8 cellular contexts compared by ENCODE assay signal in the genomic region with DNA sequence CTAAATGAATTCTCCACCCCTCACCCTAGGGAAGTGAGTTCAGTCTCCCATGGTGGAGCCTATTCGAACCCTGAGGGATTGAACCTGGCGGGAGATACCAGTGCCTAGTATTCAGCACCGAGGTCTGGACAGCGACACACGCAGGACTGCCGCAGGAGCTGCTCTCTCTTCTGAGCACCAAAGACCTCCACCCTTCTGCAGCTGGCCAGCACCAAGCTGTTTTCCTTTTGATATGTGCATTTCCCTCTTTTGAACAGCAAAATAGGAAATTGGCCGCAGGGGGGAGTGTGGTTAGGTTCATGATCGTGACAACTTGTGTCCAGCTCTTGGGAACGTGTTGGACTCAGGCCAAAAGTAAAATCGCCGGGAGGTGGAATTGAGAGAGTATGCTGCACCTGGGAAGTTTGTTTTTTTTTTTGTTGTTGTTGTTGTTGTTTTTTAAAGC. TPM values are rescaled to one million over a fixed set of nuclear protein-coding genes. Genes with fewer than 3 reads are reported as not detected.
DNase-seq lines count a peak whose midpoint lies in the region; ATAC-seq and TF ChIP-seq lines count a peak whose summit lies in the region.

No MANE protein-coding gene starts in this region.

- no peaks in the 10 kb centered on the region for H3K79me2 ChIP-seq in OCI-LY7 (ENCODE audit: insufficient read depth, low read depth, low read length)

- POLR2A ChIA-PET in OCI-LY7 (lab: Charles Lee), result interaction anchor here (0.6 to 0.9 kb wide), 3 partner anchors 141 to 337 kb away, joined by 3 read pairs; no protein-coding TSS in a partner anchor
- POLR2A ChIA-PET in activated naive CD8-positive, alpha-beta T cell treated with anti-CD3 and anti-CD28 coated beads, Interleukin-2, amount 10 ng/mL, durations not matched to agents 7 days and 5 days (lab: Charles Lee), result no interaction called here

- no peak for TF ChIP-seq CTCF in AG09319 (IDR thresholded peaks at IDR 0.05; ENCODE audit: low read depth, low read length)
- TF ChIP-seq CTCF in OCI-LY7 (conservative IDR thresholded peaks at IDR 0.05; ENCODE audit: low read length), result no peak

- H3K36me3 Mint-ChIP-seq in activated naive CD8-positive, alpha-beta T cell treated with anti-CD3 and anti-CD28 coated beads, Interleukin-2, amount 10 ng/mL, durations not matched to agents 7 days and 5 days, result no peaks in the 10 kb centered on the region

- peaks cover 5% of the 10 kb centered on the region for H3K9me3 Mint-ChIP-seq in activated naive CD8-positive, alpha-beta T cell treated with anti-CD3 and anti-CD28 coated beads, Interleukin-2, amount 10 ng/mL, durations not matched to agents 7 days and 5 days

- H3K4me1 ChIP-seq in OCI-LY7 (ENCODE audit: insufficient read depth, low read length, poor library complexity, severe bottlenecking), result peaks cover 4% of the 10 kb centered on the region
- H3K4me1 ChIP-seq in right cardiac atrium (ENCODE audit: control insufficient read depth, insufficient read depth, low read length), result peaks cover 6% of the 10 kb centered on the region

- no peak overlapping the region for H3K4me2 ChIP-seq in OCI-LY7 (ENCODE audit: low read length)

- intact Hi-C loops in OCI-LY7 (cut with micrococcal nuclease; ENCODE audit: unreplicated experiment) (no loop called here), right cardiac atrium (cut with DNase I) (no loop called here), sciatic nerve (cut with DNase I) (no loop called here)

- H3K27ac ChIP-seq in OCI-LY7 (ENCODE audit: low read depth, low read length, poor library complexity, severe bottlenecking) (no peak overlapping the region), right cardiac atrium (ENCODE audit: low read length) (no peak overlapping the region)

- no peaks in the 10 kb centered on the region for H3K9me2 ChIP-seq in OCI-LY7 (ENCODE audit: insufficient read depth, low read length)

- H3K27ac Mint-ChIP-seq in activated naive CD8-positive, alpha-beta T cell treated with anti-CD3 and anti-CD28 coated beads, Interleukin-2, amount 10 ng/mL, durations not matched to agents 7 days and 5 days, result no peak overlapping the region

- H4K20me1 ChIP-seq in OCI-LY7 (ENCODE audit: insufficient read depth, low read length), result no peaks in the 10 kb centered on the region

- WGBS in right cardiac atrium, result 2% methylated on average over 11 of the region's 11 CpGs

- H3K4me1 Mint-ChIP-seq in activated naive CD8-positive, alpha-beta T cell treated with anti-CD3 and anti-CD28 coated beads, Interleukin-2, amount 10 ng/mL, durations not matched to agents 7 days and 5 days, result peaks cover 5% of the 10 kb centered on the region

- H2AFZ ChIP-seq in OCI-LY7 (ENCODE audit: low read length), result no peak overlapping the region

- peaks cover 74% of the 10 kb centered on the region for H3K27me3 Mint-ChIP-seq in activated naive CD8-positive, alpha-beta T cell treated with anti-CD3 and anti-CD28 coated beads, Interleukin-2, amount 10 ng/mL, durations not matched to agents 7 days and 5 days

- H3K9me3 ChIP-seq in OCI-LY7 (ENCODE audit: low read length), result no peaks in the 10 kb centered on the region
- H3K9me3 ChIP-seq in right cardiac atrium (ENCODE audit: control insufficient read depth, low read length), result no peaks in the 10 kb centered on the region

- H3K4me3 ChIP-seq in OCI-LY7 (ENCODE audit: low read depth, low read length, poor library complexity, severe bottlenecking) (no peak overlapping the region), right cardiac atrium (ENCODE audit: low read length) (no peak overlapping the region)

- no peaks in the 10 kb centered on the region for H3K36me3 ChIP-seq in OCI-LY7 (ENCODE audit: insufficient read depth, low read length)

- DNase-seq in AG09319 (ENCODE audit: extremely low read depth, low read depth), result peak; percentile 12
- DNase-seq in HS-27A (ENCODE audit: low read depth), result peak; percentile 9
- peak; percentile 5 for DNase-seq in OCI-LY7 (ENCODE audit: low spot score)
- peak; percentile 62 for DNase-seq in activated naive CD8-positive, alpha-beta T cell treated with anti-CD3 and anti-CD28 coated beads, Interleukin-2, amount 10 ng/mL, durations not matched to agents 7 days and 5 days
- peak; percentile 71 to 88 (median 82) for DNase-seq in right cardiac atrium
- peak; percentile 76 for DNase-seq in sciatic nerve (ENCODE audit: low spot score)

- no peak overlapping the region for H3K4me3 Mint-ChIP-seq in activated naive CD8-positive, alpha-beta T cell treated with anti-CD3 and anti-CD28 coated beads, Interleukin-2, amount 10 ng/mL, durations not matched to agents 7 days and 5 days

- CTCF ChIA-PET in OCI-LY7 (lab: Charles Lee; ENCODE audit: unreplicated experiment), result no interaction called here

- BruUV-seq in OCI-LY7 (replicated peaks; lab: Mats Ljungman, UMichigan), result no TSS peak

- H3K27me3 ChIP-seq in right cardiac atrium (ENCODE audit: control insufficient read depth, insufficient read depth), result peaks cover 5% of the 10 kb centered on the region

- ATAC-seq in GM19043 (IDR thresholded peaks at IDR 0.05; ENCODE audit: low read depth, unreplicated experiment), result peak; percentile 70
- ATAC-seq in activated naive CD8-positive, alpha-beta T cell treated with anti-CD3 and anti-CD28 coated beads, Interleukin-2, amount 10 ng/mL, durations not matched to agents 7 days and 5 days (ENCODE audit: low read depth), result peak; percentile 50
- ATAC-seq in right cardiac atrium, result peak; percentile 77 to 81
- ATAC-seq in sciatic nerve, result peak; percentile 81
- ATAC-seq in GM18519 (IDR thresholded peaks at IDR 0.05; ENCODE audit: low FRiP score, unreplicated experiment), result no peak

RNA-seq across cellular contexts. Expression of a gene that starts 1.2 kb away (rescaled TPM):
- not detected in 2 replicates for total RNA-seq in OCI-LY7 (2014; rRNA removed; shearing (Covaris generic))
- total RNA-seq in OCI-LY7 (2022) (not detected in 2 replicates), right cardiac atrium (1 to 10 TPM in 2 of 4 donors, under 1 TPM in 2; 0.34 to 1.6 (median 1.0) TPM), sciatic nerve (0.09 TPM)
- total RNA-seq in activated naive CD8-positive, alpha-beta T cell treated with anti-CD3 and anti-CD28 coated beads, Interleukin-2, amount 10 ng/mL, durations not matched to agents 7 days and 5 days, result not detected
- 0.14 TPM for polyA plus RNA-seq in right cardiac atrium

Comparison
In these comparisons a context has a peak if more than half of its experiments do, and no peak if none do; other contexts are left out.
1. DNase-seq: peak in every context shown above with its lines; median percentile 82 in right cardiac atrium; 76 in sciatic nerve; 62 in activated naive CD8-positive, alpha-beta T cell treated with anti-CD3 and anti-CD28 coated beads, Interleukin-2, amount 10 ng/mL, durations not matched to agents 7 days and 5 days; 12 in AG09319; 9 in HS-27A; 5 in OCI-LY7.